26 cellular contexts compared by ENCODE assay signal in genomic region chr5:39040875-39041274, GRCh38. TPM values are rescaled to one million over a fixed set of nuclear protein-coding genes. Genes with fewer than 3 reads are reported as not detected.
A peak's percentile ranks its signal among the peaks of the same experiment; 100 is the strongest.
DNase-seq lines count a peak whose midpoint lies in the region; ATAC-seq and TF ChIP-seq lines count a peak whose summit lies in the region.
"Had no signal": no experiment of that assay in that cellular context is flagged by ENCODE, and none has a peak within 500 bp of the region (broad histone marks: within the 10 kb centered on the region; RNA-seq: fewer than 3 reads in every experiment).

No MANE protein-coding gene starts in this region.

- H3K36me3 Mint-ChIP-seq in MCF 10A (ENCODE audit: insufficient read depth, unreplicated experiment): peaks cover 6% of the 10 kb centered on the region

- H3K9me3 ChIP-seq in mammary epithelial cell (replicated peaks; ENCODE audit: insufficient read depth, low read length) (no peaks in the 10 kb centered on the region), thyroid gland (no peaks in the 10 kb centered on the region)
- H3K9me3 ChIP-seq: breast epithelium, prostate gland, tibial nerve had no signal

- dilution Hi-C loops in mammary epithelial cell (cut with HindIII; ENCODE audit: low sequenced_read_pairs): no loop called here

- H3K4me1 Mint-ChIP-seq in MCF 10A (ENCODE audit: insufficient read depth, unreplicated experiment): peaks cover 9% of the 10 kb centered on the region
- H3K4me1 Mint-ChIP-seq: neural progenitor cell had no signal

- no peaks in the 10 kb centered on the region for H3K9me3 Mint-ChIP-seq in MCF 10A (ENCODE audit: unreplicated experiment)

- H3K27me3 Mint-ChIP-seq in MCF 10A (ENCODE audit: insufficient read depth, unreplicated experiment): no peaks in the 10 kb centered on the region
- H3K27me3 Mint-ChIP-seq: activated CD4-positive, alpha-beta T cell treated with anti-CD3 and anti-CD28 coated beads, Interleukin-2, amount 10 ng/mL, durations not matched to agents 7 days and 5 days; IgD-negative memory B cell had no signal

- TF ChIP-seq POLR2A in thyroid gland (IDR thresholded peaks at IDR 0.05): no peak

- intact Hi-C loops in MCF 10A (cut with micrococcal nuclease): no loop called here
- intact Hi-C loops in mammary epithelial cell (cut with micrococcal nuclease): no loop called here
- intact Hi-C loops in thyroid gland (cut with DNase I): no loop called here

- H4K20me1 ChIP-seq in mammary epithelial cell (ENCODE audit: insufficient read depth, low read length): no peaks in the 10 kb centered on the region

- H3K4me3 Mint-ChIP-seq in MCF 10A (ENCODE audit: unreplicated experiment): no peak overlapping the region
- H3K4me3 Mint-ChIP-seq: activated CD4-positive, alpha-beta T cell treated with anti-CD3 and anti-CD28 coated beads, Interleukin-2, amount 10 ng/mL, durations not matched to agents 7 days and 5 days; IgD-negative memory B cell; neural progenitor cell had no signal

- peaks cover 52% of the 10 kb centered on the region for H3K79me2 ChIP-seq in mammary epithelial cell (ENCODE audit: insufficient read depth, low read length)

- TF ChIP-seq CTCF in MCF 10A (IDR thresholded peaks at IDR 0.05; ENCODE audit: unreplicated experiment) (no peak), mammary epithelial cell (conservative IDR thresholded peaks at IDR 0.05 in 1 of 2, IDR thresholded peaks at IDR 0.05 in 1 of 2; ENCODE audit: extremely low read depth in 1 of 2, insufficient read depth in 1 of 2, low read depth in 1 of 2, low read length in 2 of 2) (no peak), thyroid gland (IDR thresholded peaks at IDR 0.05) (no peak)

- CTCF ChIA-PET in MCF 10A (lab: Yijun Ruan, JAX) (no interaction called here), mammary epithelial cell (lab: Charles Lee; ENCODE audit: low non-redundant PET) (no interaction called here)

- ATAC-seq in HG03354 (IDR thresholded peaks at IDR 0.05; ENCODE audit: poor library complexity, severe bottlenecking, unreplicated experiment): no peak
- ATAC-seq: left colon had no signal

- BruUV-seq in MCF 10A (replicated peaks; lab: Mats Ljungman, UMichigan) (no TSS peak), mammary epithelial cell (replicated peaks; lab: Mats Ljungman, UMichigan) (no TSS peak)

- no peak overlapping the region for H3K4me2 ChIP-seq in mammary epithelial cell (ENCODE audit: insufficient read depth, low read depth, low read length)
- H3K4me2 ChIP-seq: neural progenitor cell, PC-9 had no signal

- no peak overlapping the region for H2AFZ ChIP-seq in mammary epithelial cell (ENCODE audit: low read depth, low read length)
- H2AFZ ChIP-seq: neural progenitor cell, PC-9 had no signal

- DNase-seq in MCF 10A (ENCODE audit: unreplicated experiment) (peak; percentile 8), mammary epithelial cell (no peak), NCI-H1417 treated with DMSO at 0.1 percent for 48 hours (lab: John Stamatoyannopoulos, UW) (peak; percentile 16), RPMI8226 (peak; percentile 19), thyroid gland (peak; percentile 8 to 11), GM19240 (ENCODE audit: insufficient read length, low spot score) (no peak)
- DNase-seq: activated CD4-positive, alpha-beta T cell treated with anti-CD3 and anti-CD28 coated beads, Interleukin-2, amount 10 ng/mL, durations not matched to agents 7 days and 5 days; activated CD8-positive, alpha-beta memory T cell treated with anti-CD3 and anti-CD28 coated beads, Interleukin-2, amount 50 U/mL, for 48 hours; activated effector memory CD4-positive, alpha-beta T cell treated with anti-CD3 and anti-CD28 coated beads, Interleukin-2, amount 50 U/mL, for 16 hours; cortex of kidney; glutamatergic neuron; left colon; midbrain; NCI-H1694; NCI-H774; stimulated activated naive CD4-positive, alpha-beta T cell treated with Interleukin-2 at 50 U/mL for 16 hours; T-helper 2 cell had no signal

- POLR2A ChIA-PET in MCF 10A (lab: Yijun Ruan, JAX): interaction anchor here (1.3 kb wide), 1 partner anchor 23 kb away, joined by 3 read pairs; no protein-coding TSS in a partner anchor

- H3K27me3 ChIP-seq in mammary epithelial cell (ENCODE audit: insufficient read depth, low read length): no peaks in the 10 kb centered on the region
- no peaks in the 10 kb centered on the region for H3K27me3 ChIP-seq in thyroid gland
- H3K27me3 ChIP-seq: breast epithelium, neural progenitor cell, tibial nerve had no signal

- no peaks in the 10 kb centered on the region for H3K36me3 ChIP-seq in mammary epithelial cell (ENCODE audit: insufficient read depth, low read length)
- no peaks in the 10 kb centered on the region for H3K36me3 ChIP-seq in thyroid gland
- H3K36me3 ChIP-seq: breast epithelium, neural progenitor cell, prostate gland, tibial nerve had no signal

- no peak overlapping the region for H3K27ac ChIP-seq in mammary epithelial cell (ENCODE audit: insufficient read depth, low read depth, low read length)
- no peak overlapping the region for H3K27ac ChIP-seq in thyroid gland
- H3K27ac ChIP-seq: breast epithelium, HL-60, neural progenitor cell, PC-9, prostate gland, skin epidermis, tibial nerve had no signal

- no peak overlapping the region for H3K27ac Mint-ChIP-seq in MCF 10A (ENCODE audit: low read depth, unreplicated experiment)
- H3K27ac Mint-ChIP-seq: activated CD4-positive, alpha-beta T cell treated with anti-CD3 and anti-CD28 coated beads, Interleukin-2, amount 10 ng/mL, durations not matched to agents 7 days and 5 days; IgD-negative memory B cell; neural progenitor cell had no signal

- H3K9ac ChIP-seq in mammary epithelial cell (ENCODE audit: insufficient read depth, low read length): no peak overlapping the region
- H3K9ac ChIP-seq: neural progenitor cell had no signal

- WGBS in mammary epithelial cell (ENCODE audit: low coverage, missing lambda C conversion rate): 38% methylated on average over 1 of the region's 1 CpG
- WGBS in thyroid gland, 2 donors: 81 to 90% methylated on average over 1 of the region's 1 CpG

- no peaks in the 10 kb centered on the region for H3K4me1 ChIP-seq in mammary epithelial cell (ENCODE audit: insufficient read depth, low read length)
- no peaks in the 10 kb centered on the region for H3K4me1 ChIP-seq in thyroid gland
- H3K4me1 ChIP-seq: breast epithelium, neural progenitor cell, prostate gland had no signal

- H3K4me3 ChIP-seq in mammary epithelial cell (replicated peaks in 1 of 3; ENCODE audit: insufficient read depth in 1 of 3, low read depth in 2 of 3, low read length in 3 of 3) (no peak overlapping the region), thyroid gland (replicated peaks in 1 of 3) (no peak overlapping the region)
- H3K4me3 ChIP-seq: breast epithelium, neural progenitor cell, PC-9, prostate gland, skin epidermis, tibial nerve had no signal

- in situ Hi-C loops in mammary epithelial cell (cut with MboI; ENCODE audit: low sequenced_read_pairs in 2 of 2): no loop called here

RNA-seq across cellular contexts. Expression of gene RICTOR, which starts 33.3 kb away (rescaled TPM):
- total RNA-seq in MCF 10A (2022): 24.8 and 25.7 TPM in 2 replicates
- 10 to 100 TPM; 28.6 to 34.8 TPM for total RNA-seq in mammary epithelial cell
- polyA plus RNA-seq in mammary epithelial cell: 7.1 TPM
- polyA minus RNA-seq in mammary epithelial cell: 43.2 TPM
- total RNA-seq in thyroid gland: 10 to 100 TPM; 47.8 to 87.5 (median 51.2) TPM

Comparison
In these comparisons a context has a peak if more than half of its experiments do, and no peak if none do; other contexts are left out.
1. DNase-seq: peak in MCF 10A (single experiment), NCI-H1417 treated with DMSO at 0.1 percent for 48 hours (single experiment), RPMI8226 (single experiment) and thyroid gland (2 of 2); none in mammary epithelial cell (single experiment) and GM19240 (single experiment).